In genomic region chr9:76230961-76231360, GRCh38 we compare ENCODE assay signal across 18 cellular contexts.
DNase-seq lines count a peak whose midpoint lies in the region; ATAC-seq, FAIRE-seq and TF ChIP-seq lines count a peak whose summit lies in the region.
"Had no signal": no experiment of that assay in that cellular context is flagged by ENCODE, and none has a peak within 500 bp of the region (broad histone marks: within the 10 kb centered on the region; RNA-seq: fewer than 3 reads in every experiment).

No MANE protein-coding gene starts in this region.

- TF ChIP-seq CTCF in epithelial cell of proximal tubule (conservative IDR thresholded peaks at IDR 0.05; ENCODE audit: low read depth, low read length), result no peak

- peaks cover 0 to 22% of the 10 kb centered on the region in 2 donors for H3K36me3 ChIP-seq in small intestine (ENCODE audit: control insufficient read depth in 2 of 2, insufficient read depth in 2 of 2, low read length in 2 of 2)

- ATAC-seq in HG03354 (IDR thresholded peaks at IDR 0.05; ENCODE audit: poor library complexity, severe bottlenecking, unreplicated experiment), result no peak
- ATAC-seq: HCT116 had no signal

- in situ Hi-C loops in G401 (cut with HindIII; ENCODE audit: low sequenced_read_pairs), result no loop called here

- 81 to 84% (median 81%) methylated on average over 5 of the region's 5 CpGs for WGBS in small intestine, 3 donors

- H3K4me1 ChIP-seq in small intestine (ENCODE audit: control insufficient read depth in 2 of 2, insufficient read depth in 1 of 2, low read depth in 1 of 2, low read length in 1 of 2), result no peaks in the 10 kb centered on the region

- FAIRE-seq in RCC 7860 (lab: Jason Lieb, UNC) (no peak), small intestine (lab: Jason Lieb, UNC) (no peak)
- FAIRE-seq: A204.1, D721Med, H54 had no signal

- H3K27ac ChIP-seq in small intestine (ENCODE audit: low read depth in 1 of 2, low read length in 1 of 2), result no peak overlapping the region
- H3K27ac ChIP-seq: KMS-11 had no signal

- H3K27me3 ChIP-seq in small intestine (ENCODE audit: control insufficient read depth in 2 of 2, insufficient read depth in 2 of 2, low read length in 2 of 2), result no peaks in the 10 kb centered on the region

- peak; percentile 13 for DNase-seq in Daoy (ENCODE audit: low read depth)
- peak; percentile 53 for DNase-seq in RCC 7860 (ENCODE audit: low spot score)
- peak; percentile 23 for DNase-seq in epithelial cell of proximal tubule (ENCODE audit: low read depth)
- DNase-seq in kidney glomerular epithelial cell (lab: John Stamatoyannopoulos, UW), result peak; percentile 19
- DNase-seq in OCI-M1 (lab: John Stamatoyannopoulos, UW), result no peak
- no peak for DNase-seq in G401 (ENCODE audit: low spot score)
- DNase-seq in small intestine, result no peak
- DNase-seq: C1 segment of cervical spinal cord; CD4-positive, alpha-beta memory T cell; DMS153; DMS79 treated with DMSO at 0.1 percent for 48 hours; GF-D8 had no signal

- H3K9me3 ChIP-seq in small intestine (ENCODE audit: control insufficient read depth, low read depth), result no peaks in the 10 kb centered on the region

- no peak overlapping the region for H3K4me3 ChIP-seq in epithelial cell of proximal tubule (ENCODE audit: low read depth, low read length)
- no peak overlapping the region for H3K4me3 ChIP-seq in small intestine (ENCODE audit: low read depth in 1 of 2, low read length in 2 of 2)

Comparison
In these comparisons a context has a peak if more than half of its experiments do, and no peak if none do; other contexts are left out.
1. DNase-seq: peak in Daoy (single experiment), RCC 7860 (single experiment), epithelial cell of proximal tubule (single experiment) and kidney glomerular epithelial cell (single experiment); none in OCI-M1 (single experiment), G401 (single experiment) and small intestine (single experiment).